2 cellular contexts compared by ENCODE assay signal in genomic region chr11:3225826-3226750, GRCh38.
TF ChIP-seq lines count a peak whose summit lies in the region.

No MANE protein-coding gene starts in this region.

TF ChIP-seq in SK-N-SH, 30 proteins besides CTCF, POLR2A, EP300 and RAD21 (continued from another document):
- TF ChIP-seq, protein P1, sequence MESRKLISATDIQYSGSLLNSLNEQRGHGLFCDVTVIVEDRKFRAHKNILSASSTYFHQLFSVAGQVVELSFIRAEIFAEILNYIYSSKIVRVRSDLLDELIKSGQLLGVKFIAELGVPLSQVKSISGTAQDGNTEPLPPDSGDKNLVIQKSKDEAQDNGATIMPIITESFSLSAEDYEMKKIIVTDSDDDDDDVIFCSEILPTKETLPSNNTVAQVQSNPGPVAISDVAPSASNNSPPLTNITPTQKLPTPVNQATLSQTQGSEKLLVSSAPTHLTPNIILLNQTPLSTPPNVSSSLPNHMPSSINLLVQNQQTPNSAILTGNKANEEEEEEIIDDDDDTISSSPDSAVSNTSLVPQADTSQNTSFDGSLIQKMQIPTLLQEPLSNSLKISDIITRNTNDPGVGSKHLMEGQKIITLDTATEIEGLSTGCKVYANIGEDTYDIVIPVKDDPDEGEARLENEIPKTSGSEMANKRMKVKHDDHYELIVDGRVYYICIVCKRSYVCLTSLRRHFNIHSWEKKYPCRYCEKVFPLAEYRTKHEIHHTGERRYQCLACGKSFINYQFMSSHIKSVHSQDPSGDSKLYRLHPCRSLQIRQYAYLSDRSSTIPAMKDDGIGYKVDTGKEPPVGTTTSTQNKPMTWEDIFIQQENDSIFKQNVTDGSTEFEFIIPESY (IDR thresholded peaks at IDR 0.05; ENCODE audit: borderline replicate concordance, low read depth) = no peak
- TF ChIP-seq MAX (IDR thresholded peaks at IDR 0.05; ENCODE audit: low read depth) (no peak), YY1 (IDR thresholded peaks at IDR 0.05; ENCODE audit: low read depth) (no peak)

TF ChIP-seq in SK-N-SH treated with all-trans-retinoic acid at 6 μM for 48 hours, 23 proteins besides CTCF, POLR2A, EP300 and RAD21 (continued from another document):
- TF ChIP-seq, protein P2, sequence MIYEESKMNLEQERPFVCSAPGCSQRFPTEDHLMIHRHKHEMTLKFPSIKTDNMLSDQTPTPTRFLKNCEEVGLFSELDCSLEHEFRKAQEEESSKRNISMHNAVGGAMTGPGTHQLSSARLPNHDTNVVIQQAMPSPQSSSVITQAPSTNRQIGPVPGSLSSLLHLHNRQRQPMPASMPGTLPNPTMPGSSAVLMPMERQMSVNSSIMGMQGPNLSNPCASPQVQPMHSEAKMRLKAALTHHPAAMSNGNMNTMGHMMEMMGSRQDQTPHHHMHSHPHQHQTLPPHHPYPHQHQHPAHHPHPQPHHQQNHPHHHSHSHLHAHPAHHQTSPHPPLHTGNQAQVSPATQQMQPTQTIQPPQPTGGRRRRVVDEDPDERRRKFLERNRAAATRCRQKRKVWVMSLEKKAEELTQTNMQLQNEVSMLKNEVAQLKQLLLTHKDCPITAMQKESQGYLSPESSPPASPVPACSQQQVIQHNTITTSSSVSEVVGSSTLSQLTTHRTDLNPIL (CRISPR knock-in tag; IDR thresholded peaks at IDR 0.05; ENCODE audit: low read depth) = no peak
- no peak for TF ChIP-seq ESRRG (CRISPR knock-in tag; IDR thresholded peaks at IDR 0.05)
- TF ChIP-seq GLIS3 (CRISPR knock-in tag; IDR thresholded peaks at IDR 0.05) = no peak
- TF ChIP-seq CSRNP3 (CRISPR knock-in tag; IDR thresholded peaks at IDR 0.05) = no peak
- no peak for TF ChIP-seq ARNTL (CRISPR knock-in tag; IDR thresholded peaks at IDR 0.05; ENCODE audit: borderline replicate concordance, low read depth)
- TF ChIP-seq ZC3H10 (CRISPR knock-in tag; IDR thresholded peaks at IDR 0.05) = no peak
- no peak for TF ChIP-seq CSDC2 (CRISPR knock-in tag; IDR thresholded peaks at IDR 0.05)
- no peak for TF ChIP-seq TCF4 (CRISPR knock-in tag; IDR thresholded peaks at IDR 0.05; ENCODE audit: borderline replicate concordance)
- TF ChIP-seq, protein P3, sequence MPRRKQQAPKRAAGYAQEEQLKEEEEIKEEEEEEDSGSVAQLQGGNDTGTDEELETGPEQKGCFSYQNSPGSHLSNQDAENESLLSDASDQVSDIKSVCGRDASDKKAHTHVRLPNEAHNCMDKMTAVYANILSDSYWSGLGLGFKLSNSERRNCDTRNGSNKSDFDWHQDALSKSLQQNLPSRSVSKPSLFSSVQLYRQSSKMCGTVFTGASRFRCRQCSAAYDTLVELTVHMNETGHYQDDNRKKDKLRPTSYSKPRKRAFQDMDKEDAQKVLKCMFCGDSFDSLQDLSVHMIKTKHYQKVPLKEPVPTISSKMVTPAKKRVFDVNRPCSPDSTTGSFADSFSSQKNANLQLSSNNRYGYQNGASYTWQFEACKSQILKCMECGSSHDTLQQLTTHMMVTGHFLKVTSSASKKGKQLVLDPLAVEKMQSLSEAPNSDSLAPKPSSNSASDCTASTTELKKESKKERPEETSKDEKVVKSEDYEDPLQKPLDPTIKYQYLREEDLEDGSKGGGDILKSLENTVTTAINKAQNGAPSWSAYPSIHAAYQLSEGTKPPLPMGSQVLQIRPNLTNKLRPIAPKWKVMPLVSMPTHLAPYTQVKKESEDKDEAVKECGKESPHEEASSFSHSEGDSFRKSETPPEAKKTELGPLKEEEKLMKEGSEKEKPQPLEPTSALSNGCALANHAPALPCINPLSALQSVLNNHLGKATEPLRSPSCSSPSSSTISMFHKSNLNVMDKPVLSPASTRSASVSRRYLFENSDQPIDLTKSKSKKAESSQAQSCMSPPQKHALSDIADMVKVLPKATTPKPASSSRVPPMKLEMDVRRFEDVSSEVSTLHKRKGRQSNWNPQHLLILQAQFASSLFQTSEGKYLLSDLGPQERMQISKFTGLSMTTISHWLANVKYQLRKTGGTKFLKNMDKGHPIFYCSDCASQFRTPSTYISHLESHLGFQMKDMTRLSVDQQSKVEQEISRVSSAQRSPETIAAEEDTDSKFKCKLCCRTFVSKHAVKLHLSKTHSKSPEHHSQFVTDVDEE (CRISPR knock-in tag; IDR thresholded peaks at IDR 0.05) = no peak
- TF ChIP-seq, protein P4, sequence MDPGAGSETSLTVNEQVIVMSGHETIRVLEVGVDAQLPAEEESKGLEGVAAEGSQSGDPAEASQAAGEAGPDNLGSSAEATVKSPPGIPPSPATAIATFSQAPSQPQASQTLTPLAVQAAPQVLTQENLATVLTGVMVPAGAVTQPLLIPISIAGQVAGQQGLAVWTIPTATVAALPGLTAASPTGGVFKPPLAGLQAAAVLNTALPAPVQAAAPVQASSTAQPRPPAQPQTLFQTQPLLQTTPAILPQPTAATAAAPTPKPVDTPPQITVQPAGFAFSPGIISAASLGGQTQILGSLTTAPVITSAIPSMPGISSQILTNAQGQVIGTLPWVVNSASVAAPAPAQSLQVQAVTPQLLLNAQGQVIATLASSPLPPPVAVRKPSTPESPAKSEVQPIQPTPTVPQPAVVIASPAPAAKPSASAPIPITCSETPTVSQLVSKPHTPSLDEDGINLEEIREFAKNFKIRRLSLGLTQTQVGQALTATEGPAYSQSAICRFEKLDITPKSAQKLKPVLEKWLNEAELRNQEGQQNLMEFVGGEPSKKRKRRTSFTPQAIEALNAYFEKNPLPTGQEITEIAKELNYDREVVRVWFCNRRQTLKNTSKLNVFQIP (CRISPR knock-in tag; IDR thresholded peaks at IDR 0.05; ENCODE audit: borderline replicate concordance, low read depth) = no peak
- TF ChIP-seq ZNF8 (CRISPR knock-in tag; IDR thresholded peaks at IDR 0.05) = no peak
- no peak for TF ChIP-seq SNAI2 (CRISPR knock-in tag; IDR thresholded peaks at IDR 0.05)
- TF ChIP-seq ZNF565 (CRISPR knock-in tag; conservative IDR thresholded peaks at IDR 0.05; ENCODE audit: low read depth) = no peak
- no peak for TF ChIP-seq PPARA (CRISPR knock-in tag; IDR thresholded peaks at IDR 0.05; ENCODE audit: borderline replicate concordance)
- no peak for TF ChIP-seq ZNF70 (CRISPR knock-in tag; IDR thresholded peaks at IDR 0.05)
- TF ChIP-seq OSR1 (CRISPR knock-in tag; IDR thresholded peaks at IDR 0.05) = no peak
